ENCODE assay signal across 8 cellular contexts in genomic region chr2:43611987-43612894, GRCh38. TPM values are rescaled to one million over a fixed set of nuclear protein-coding genes. Genes with fewer than 3 reads are reported as not detected.
DNase-seq lines count a peak whose midpoint lies in the region; ATAC-seq and TF ChIP-seq lines count a peak whose summit lies in the region.

No MANE protein-coding gene starts in this region.

- H3K9me3 ChIP-seq in SK-N-MC (ENCODE audit: low read depth, low read length) (no peaks in the 10 kb centered on the region), psoas muscle (no peaks in the 10 kb centered on the region)

- 63 to 67% (median 67%) methylated on average over 14 of the region's 14 CpGs for WGBS in psoas muscle, 3 donors

- H3K4me3 ChIP-seq in SK-N-MC: 0 out of 2 replicates have a peak overlapping the region, but pooled peaks have one; percentile 2
- no peak overlapping the region for H3K4me3 ChIP-seq in psoas muscle

- no peaks in the 10 kb centered on the region for H3K36me3 Mint-ChIP-seq in CD14-positive monocyte

- DNase-seq in CD14-positive monocyte (ENCODE audit: low spot score) (peak; percentile 50), M059J (ENCODE audit: low read depth) (peak; percentile 72), SK-N-MC (ENCODE audit: low read depth, low spot score) (peak; percentile 72), glomerular visceral epithelial cell (ENCODE audit: extremely low spot score) (peak; percentile 66), psoas muscle (peak; percentile 55 to 62)
- peak; percentile 19 to 44 (median 24) for DNase-seq in activated naive CD4-positive, alpha-beta T cell (lab: John Stamatoyannopoulos, UW)

- no peaks in the 10 kb centered on the region for H3K9me3 Mint-ChIP-seq in CD14-positive monocyte

- no peaks in the 10 kb centered on the region for H3K36me3 ChIP-seq in SK-N-MC (ENCODE audit: insufficient read depth, low read length)
- H3K36me3 ChIP-seq in psoas muscle (ENCODE audit: insufficient read depth in 1 of 2, low read depth in 1 of 2): no peaks in the 10 kb centered on the region

- H3K27ac ChIP-seq in SK-N-MC (no peak overlapping the region), psoas muscle (no peak overlapping the region)

- no peaks in the 10 kb centered on the region for H3K4me1 Mint-ChIP-seq in CD14-positive monocyte

- no peak overlapping the region for H3K9ac ChIP-seq in SK-N-MC (ENCODE audit: insufficient read length)

- H3K27me3 Mint-ChIP-seq in CD14-positive monocyte (ENCODE audit: low read depth in 3 of 3): peaks cover 0 to 5% (median 2%) of the 10 kb centered on the region in 3 donors

- peak overlapping the region in 1 of 2 donors; percentile 8 for H3K4me3 Mint-ChIP-seq in CD14-positive monocyte

- peaks cover 0 to 1% (median 0%) of the 10 kb centered on the region in 3 donors for H3K27me3 ChIP-seq in psoas muscle (ENCODE audit: insufficient read depth in 3 of 3, low read length in 2 of 3)

- no peaks in the 10 kb centered on the region for H3K4me1 ChIP-seq in psoas muscle

- TF ChIP-seq CTCF in CD14-positive monocyte (IDR thresholded peaks at IDR 0.05) (peak; percentile 80), psoas muscle (IDR thresholded peaks at IDR 0.05) (peak; percentile 70)

- ATAC-seq in GM19468 (IDR thresholded peaks at IDR 0.05; ENCODE audit: extremely low read depth, unreplicated experiment) (peak; percentile 84), psoas muscle (peak; percentile 81 to 94 (median 92)), HG03108 (IDR thresholded peaks at IDR 0.05; ENCODE audit: unreplicated experiment) (no peak)

- intact Hi-C loops in CD14-positive monocyte (cut with micrococcal nuclease): loop anchor here in 1 of 2 donors (5.0 kb wide), 1 partner anchor 785 kb away; no protein-coding TSS in a partner anchor
- intact Hi-C loops in psoas muscle (cut with DNase I): loop anchor here in 1 of 2 donors (5.0 kb wide), 1 partner anchor 160 kb away; the partner anchor contains the start of gene DYNC2LI1

- no peak overlapping the region for H3K27ac Mint-ChIP-seq in CD14-positive monocyte

RNA-seq across cellular contexts. Expression of gene THADA, which starts 16.4 kb away (rescaled TPM):
- 1 to 10 TPM; 7.3 to 9.7 TPM for polyA plus RNA-seq in CD14-positive monocyte
- total RNA-seq in M059J (2014; rRNA removed; shearing (Covaris generic)): 8.7 and 12.7 TPM in 2 replicates
- total RNA-seq in psoas muscle: 10 to 100 TPM; 11.4 to 17.4 (median 12.9) TPM
- polyA plus RNA-seq in psoas muscle: 10 to 100 TPM in 2 of 3 donors, 1 to 10 TPM in 1; 8.1 to 11.6 (median 11.3) TPM

RNA-seq across cellular contexts. Expression of gene PLEKHH2, which starts 24.8 kb away (rescaled TPM):
- polyA plus RNA-seq in CD14-positive monocyte (not detected), psoas muscle (under 1 TPM; 0.14 to 0.39 (median 0.38) TPM)
- 2.4 and 2.5 TPM in 2 replicates for total RNA-seq in M059J (2014; rRNA removed; shearing (Covaris generic))
- 1 to 10 TPM in 1 of 4 donors, under 1 TPM in 3; 0.34 to 2.2 (median 0.56) TPM for total RNA-seq in psoas muscle
